Comparison of ENCODE assay signal across 8 cellular contexts in the genomic region with DNA sequence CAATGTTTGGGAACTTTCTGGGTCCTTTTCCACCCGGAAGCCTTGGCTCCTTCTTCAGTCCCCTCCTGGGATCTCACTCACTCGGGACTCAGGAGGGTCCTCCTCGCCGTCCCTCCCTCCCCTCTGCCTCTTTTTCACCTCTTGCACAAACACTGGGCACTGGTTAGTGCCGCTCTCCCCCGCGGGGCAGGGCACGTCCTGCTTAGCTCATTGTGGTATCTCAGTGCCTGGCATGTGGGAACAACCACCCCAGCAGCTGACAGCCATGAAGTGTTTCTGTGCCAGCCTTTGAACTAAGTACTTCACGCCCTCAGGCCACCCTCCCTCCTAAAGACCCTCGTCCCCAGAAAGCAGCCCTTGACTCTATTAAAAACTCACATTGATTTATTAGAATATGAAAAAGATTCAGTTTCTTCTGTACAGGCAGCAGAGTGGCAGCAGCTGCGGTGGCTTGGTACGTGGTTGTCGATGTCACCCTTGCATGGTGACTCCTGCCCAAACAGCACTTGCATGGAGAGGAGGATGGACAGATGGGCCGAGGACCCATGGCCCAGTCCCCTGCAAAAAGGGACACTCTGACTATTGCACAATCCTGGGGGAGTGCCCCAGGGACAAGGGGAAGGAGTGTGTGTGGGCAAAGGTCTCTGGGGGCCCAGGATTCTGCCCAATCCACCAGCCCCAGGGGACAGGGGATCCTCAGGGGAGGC. TPM values are rescaled to one million over a fixed set of nuclear protein-coding genes. Genes with fewer than 3 reads are reported as not detected.
DNase-seq lines count a peak whose midpoint lies in the region; ATAC-seq and TF ChIP-seq lines count a peak whose summit lies in the region.

No MANE protein-coding gene starts in this region.

- H3K4me3 Mint-ChIP-seq in activated CD8-positive, alpha-beta T cell treated with anti-CD3 and anti-CD28 coated beads for 36 hours = no peak overlapping the region
- H3K4me3 Mint-ChIP-seq in CD8-positive, alpha-beta memory T cell = no peak overlapping the region

- H3K79me2 ChIP-seq in PC-9 (ENCODE audit: low read depth) = no peaks in the 10 kb centered on the region

- peak; percentile 32 for DNase-seq in HPDE6-E6E7 (ENCODE audit: extremely low spot score)
- no peak for DNase-seq in activated CD8-positive, alpha-beta T cell treated with anti-CD3 and anti-CD28 coated beads for 36 hours
- no peak for DNase-seq in spleen
- DNase-seq in NCI-H446 (lab: John Stamatoyannopoulos, UW) = no peak
- no peak for DNase-seq in PC-9
- no peak for DNase-seq in CD8-positive, alpha-beta memory T cell

- CTCF ChIA-PET in activated CD8-positive, alpha-beta T cell treated with anti-CD3 and anti-CD28 coated beads for 36 hours (lab: Charles Lee) = interaction anchor here (1.0 to 13.6 kb wide), 13 partner anchors 13 to 198 kb away, joined by 3 to 307 read pairs (median 6); no protein-coding TSS in a partner anchor
- CTCF ChIA-PET in PC-9 (lab: Charles Lee) = interaction anchor here (0.5 to 0.6 kb wide), 2 partner anchors 56 to 320 kb away, joined by 5 to 8 read pairs; a partner anchor contains a TSS
- CTCF ChIA-PET in CD8-positive, alpha-beta memory T cell (lab: Charles Lee) = interaction anchor here (0.5 to 8.8 kb wide), 8 partner anchors 13 to 185 kb away, joined by 3 to 134 read pairs (median 3); no protein-coding TSS in a partner anchor

- H4K20me1 ChIP-seq in PC-9 (ENCODE audit: insufficient read depth) = no peaks in the 10 kb centered on the region

- H3K27ac Mint-ChIP-seq in activated CD8-positive, alpha-beta T cell treated with anti-CD3 and anti-CD28 coated beads for 36 hours = peak overlapping the region; percentile 77
- H3K27ac Mint-ChIP-seq in CD8-positive, alpha-beta memory T cell = peak overlapping the region in 2 of 8 donors; percentile 17 to 72

- H3K9me3 Mint-ChIP-seq in activated CD8-positive, alpha-beta T cell treated with anti-CD3 and anti-CD28 coated beads for 36 hours = no peaks in the 10 kb centered on the region
- no peaks in the 10 kb centered on the region for H3K9me3 Mint-ChIP-seq in CD8-positive, alpha-beta memory T cell

- H3K9me3 ChIP-seq in iPS-20b (ENCODE audit: insufficient read depth, low read depth, low read length) (no peaks in the 10 kb centered on the region), spleen (no peaks in the 10 kb centered on the region), PC-9 (ENCODE audit: insufficient read depth, low read depth) (no peaks in the 10 kb centered on the region)
- H3K9me3 ChIP-seq in CD8-positive, alpha-beta memory T cell (ENCODE audit: low read length) = no peaks in the 10 kb centered on the region

- H3K4me1 Mint-ChIP-seq in activated CD8-positive, alpha-beta T cell treated with anti-CD3 and anti-CD28 coated beads for 36 hours (ENCODE audit: low read depth) = peaks cover 12% of the 10 kb centered on the region
- H3K4me1 Mint-ChIP-seq in CD8-positive, alpha-beta memory T cell = peaks cover 0 to 3% (median 2%) of the 10 kb centered on the region in 3 donors

- no peaks in the 10 kb centered on the region; the same call in 1 of the 2 replicates for H3F3A ChIP-seq in PC-9 (ENCODE audit: insufficient read depth, low read depth)

- H3K4me1 ChIP-seq in iPS-20b (ENCODE audit: insufficient read depth, low read length) (peaks cover 11% of the 10 kb centered on the region), spleen (peaks cover 17 to 53% (median 36%) of the 10 kb centered on the region in 6 donors), PC-9 (replicated peaks; ENCODE audit: insufficient read depth) (0 out of 2 replicates have a peak, but pooled peaks cover 12% of the 10 kb centered on the region)
- H3K4me1 ChIP-seq in CD8-positive, alpha-beta memory T cell (ENCODE audit: insufficient read depth, low read length) = peaks cover 5% of the 10 kb centered on the region

- intact Hi-C loops in activated CD8-positive, alpha-beta T cell treated with anti-CD3 and anti-CD28 coated beads for 36 hours (cut with micrococcal nuclease) = no loop called here
- intact Hi-C loops in spleen (cut with DNase I; ENCODE audit: low total_unique reads) = no loop called here
- intact Hi-C loops in PC-9 (cut with micrococcal nuclease; ENCODE audit: unreplicated experiment) = no loop called here

- H3K9me2 ChIP-seq in PC-9 (ENCODE audit: insufficient read depth) = no peaks in the 10 kb centered on the region

- H3K4me2 ChIP-seq in PC-9 = no peak overlapping the region

- 49 to 63% (median 61%) methylated on average over 14 of the region's 14 CpGs for WGBS in spleen, 5 donors

- H3K36me3 Mint-ChIP-seq in activated CD8-positive, alpha-beta T cell treated with anti-CD3 and anti-CD28 coated beads for 36 hours (ENCODE audit: low read depth) = peaks cover 4% of the 10 kb centered on the region
- H3K36me3 Mint-ChIP-seq in CD8-positive, alpha-beta memory T cell = peaks cover 0 to 19% (median 1%) of the 10 kb centered on the region in 3 donors

- no peaks in the 10 kb centered on the region for H3K27me3 ChIP-seq in iPS-20b (ENCODE audit: insufficient read depth, low read length)
- no peaks in the 10 kb centered on the region for H3K27me3 ChIP-seq in spleen (replicated peaks in 1 of 7)
- H3K27me3 ChIP-seq in PC-9 (ENCODE audit: insufficient read depth, low read depth) = no peaks in the 10 kb centered on the region
- no peaks in the 10 kb centered on the region for H3K27me3 ChIP-seq in CD8-positive, alpha-beta memory T cell (ENCODE audit: insufficient read depth, low read length, poor library complexity, severe bottlenecking)

- BruUV-seq in PC-9 (replicated peaks; lab: Mats Ljungman, UMichigan) = no TSS peak

- peak overlapping the region; percentile 63; the same call in 1 of the 2 replicates for H3K9ac ChIP-seq in iPS-20b (ENCODE audit: low read depth, low read length)

- H3K36me3 ChIP-seq in iPS-20b (ENCODE audit: insufficient read depth, low read depth, low read length) (no peaks in the 10 kb centered on the region), spleen (peaks cover 0 to 48% (median 21%) of the 10 kb centered on the region in 6 donors), PC-9 (ENCODE audit: low read depth) (no peaks in the 10 kb centered on the region)
- no peaks in the 10 kb centered on the region for H3K36me3 ChIP-seq in CD8-positive, alpha-beta memory T cell (ENCODE audit: insufficient read depth, low read length)

- POLR2A ChIA-PET in activated CD8-positive, alpha-beta T cell treated with anti-CD3 and anti-CD28 coated beads for 36 hours (lab: Charles Lee) = interaction anchor here (0.6 to 2.6 kb wide), 3 partner anchors 54 to 124 kb away, joined by 3 to 8 read pairs (median 3); no protein-coding TSS in a partner anchor
- POLR2A ChIA-PET in PC-9 (lab: Charles Lee; ENCODE audit: unreplicated experiment) = no interaction called here
- POLR2A ChIA-PET in CD8-positive, alpha-beta memory T cell (lab: Charles Lee) = no interaction called here

- H2AFZ ChIP-seq in PC-9 = no peak overlapping the region

- H3K27me3 Mint-ChIP-seq in activated CD8-positive, alpha-beta T cell treated with anti-CD3 and anti-CD28 coated beads for 36 hours = no peaks in the 10 kb centered on the region
- H3K27me3 Mint-ChIP-seq in CD8-positive, alpha-beta memory T cell = no peaks in the 10 kb centered on the region

- no peak overlapping the region for H3K27ac ChIP-seq in iPS-20b (ENCODE audit: low read length)
- H3K27ac ChIP-seq in spleen = peak overlapping the region in 7 of 8 donors; percentile 59 to 80 (median 72)
- no peak overlapping the region for H3K27ac ChIP-seq in PC-9
- H3K27ac ChIP-seq in CD8-positive, alpha-beta memory T cell (ENCODE audit: low read depth, low read length) = no peak overlapping the region

- no peak for ATAC-seq in activated CD8-positive, alpha-beta T cell treated with anti-CD3 and anti-CD28 coated beads for 36 hours
- no peak for ATAC-seq in GM18867 (IDR thresholded peaks at IDR 0.05; ENCODE audit: unreplicated experiment)

- TF ChIP-seq POLR2A in spleen (IDR thresholded peaks at IDR 0.05) = no peak

- H3K4me3 ChIP-seq in iPS-20b (ENCODE audit: low read length) (no peak overlapping the region), spleen (no peak overlapping the region), PC-9 (no peak overlapping the region)
- H3K4me3 ChIP-seq in CD8-positive, alpha-beta memory T cell (ENCODE audit: low read length) = no peak overlapping the region

- no peak for TF ChIP-seq CTCF in activated CD8-positive, alpha-beta T cell treated with anti-CD3 and anti-CD28 coated beads for 36 hours (IDR thresholded peaks at IDR 0.05)
- TF ChIP-seq CTCF in spleen (IDR thresholded peaks at IDR 0.05 in 8 of 11, conservative IDR thresholded peaks at IDR 0.05 in 3 of 11) (no peak), PC-9 (conservative IDR thresholded peaks at IDR 0.05) (no peak)

RNA-seq across cellular contexts. Expression of a gene that starts 56.3 kb away (rescaled TPM):
- total RNA-seq in activated CD8-positive, alpha-beta T cell treated with anti-CD3 and anti-CD28 coated beads for 36 hours = 10 to 100 TPM; 14.8 to 15.3 TPM
- 10 to 100 TPM; 21.2 to 40.4 (median 35.0) TPM for total RNA-seq in spleen
- polyA plus RNA-seq in spleen = 10 to 100 TPM in 1 of 3 donors, 1 to 10 TPM in 2; 6.0 to 14.8 (median 7.7) TPM
- total RNA-seq in PC-9 (2021) = 17.9 and 27.5 TPM in 2 replicates
- total RNA-seq in CD8-positive, alpha-beta memory T cell = 10 to 100 TPM; 23.9 to 24.8 TPM
- 15.3 TPM for polyA plus RNA-seq in CD8-positive, alpha-beta memory T cell

Comparison
In these comparisons a context has a peak if more than half of its experiments do, and no peak if none do; other contexts are left out.
1. H3K27ac ChIP-seq: peak in spleen (7 of 8); none in iPS-20b (single experiment), PC-9 (single experiment) and CD8-positive, alpha-beta memory T cell (single experiment).